ENCODE assay signal across 21 cellular contexts in genomic region chr2:65595641-65596040, GRCh38.
"Had no signal": no experiment of that assay in that cellular context is flagged by ENCODE, and none has a peak within 500 bp of the region (broad histone marks: within the 10 kb centered on the region; RNA-seq: fewer than 3 reads in every experiment).

No MANE protein-coding gene starts in this region.

- H3K79me2 ChIP-seq: hepatocyte had no signal

- H3K36me3 ChIP-seq: cardiac muscle cell, esophagus squamous epithelium, left ventricle myocardium inferior, transverse colon, WERI-Rb-1 had no signal

- H3K27ac ChIP-seq: cardiac muscle cell, dorsolateral prefrontal cortex, esophagus squamous epithelium, hepatocyte, left ventricle myocardium inferior, skin epidermis, transverse colon, WERI-Rb-1 had no signal

- DNase-seq: activated CD4-positive, alpha-beta memory T cell treated with anti-CD3 and anti-CD28 coated beads for 36 hours; activated CD4-positive, alpha-beta T cell treated with anti-CD3 and anti-CD28 coated beads for 36 hours; activated CD8-positive, alpha-beta memory T cell treated with anti-CD3 and anti-CD28 coated beads, Interleukin-2, amount 10 ng/mL, durations not matched to agents 7 days and 5 days; activated effector memory CD4-positive, alpha-beta T cell treated with Interleukin-2 at 50 U/mL for 16 hours; activated naive CD4-positive, alpha-beta T cell treated with anti-CD3 and anti-CD28 coated beads, Interleukin-2, amount 50 U/mL, for 16 hours; activated T-cell treated with anti-CD3 and anti-CD28 coated beads, Interleukin-2, amount 50 U/mL, for 24 hours; dorsolateral prefrontal cortex; esophagus squamous epithelium; kidney; left ventricle myocardium inferior; mesendoderm; occipital lobe; stimulated activated CD4-positive, alpha-beta T cell treated with anti-CD3 and anti-CD28 coated beads, Interleukin-15, amount 100 ng/mL, for 24 hours; stimulated activated CD4-positive, alpha-beta T cell treated with anti-CD3 and anti-CD28 coated beads, Interleukin-4, amount 100 ng/mL, for 1 hour; stimulated activated naive CD4-positive, alpha-beta T cell; substantia nigra; transverse colon; WERI-Rb-1 had no signal

- ATAC-seq: activated CD4-positive, alpha-beta T cell treated with anti-CD3 and anti-CD28 coated beads for 36 hours; activated CD8-positive, alpha-beta memory T cell treated with anti-CD3 and anti-CD28 coated beads, Interleukin-2, amount 10 ng/mL, durations not matched to agents 7 days and 5 days had no signal

- H3K4me3 ChIP-seq: cardiac muscle cell, dorsolateral prefrontal cortex, esophagus squamous epithelium, hepatocyte, left ventricle myocardium inferior, skin epidermis, transverse colon had no signal

- H3K27me3 ChIP-seq: dorsolateral prefrontal cortex, esophagus squamous epithelium, hepatocyte, transverse colon had no signal

- H3K4me1 ChIP-seq: left ventricle myocardium inferior, transverse colon had no signal

- FAIRE-seq: kidney had no signal

- H3K4me2 ChIP-seq: hepatocyte had no signal

- H2AFZ ChIP-seq: hepatocyte had no signal

- H3K9me3 ChIP-seq: esophagus squamous epithelium had no signal
